In genomic region chr12:6672143-6672542, GRCh38 we compare ENCODE assay signal across 21 cellular contexts. TPM values are rescaled to one million over a fixed set of nuclear protein-coding genes. Genes with fewer than 3 reads are reported as not detected.
DNase-seq lines count a peak whose midpoint lies in the region; ATAC-seq lines count a peak whose summit lies in the region.
"Had no signal": no experiment of that assay in that cellular context is flagged by ENCODE, and none has a peak within 500 bp of the region (broad histone marks: within the 10 kb centered on the region; RNA-seq: fewer than 3 reads in every experiment).

No MANE protein-coding gene starts in this region.

- peak; percentile 13 for ATAC-seq in left ventricle myocardium superior
- ATAC-seq in right cardiac atrium, result no peak
- no peak for ATAC-seq in memory B cell (ENCODE audit: low read depth)
- ATAC-seq in stimulated activated effector memory CD8-positive, alpha-beta T cell treated with anti-CD3 and anti-CD28 coated beads, Interleukin-12 subunit alpha, Interleukin-12 subunit beta, amount 100 ng/mL, for 72 hours, result no peak
- no peak for ATAC-seq in HG02885 (IDR thresholded peaks at IDR 0.05; ENCODE audit: poor library complexity, unreplicated experiment)
- no peak for ATAC-seq in GM19397 (IDR thresholded peaks at IDR 0.05; ENCODE audit: unreplicated experiment)
- ATAC-seq: CD8-positive, alpha-beta T cell had no signal

- H3K27me3 ChIP-seq in right cardiac atrium (ENCODE audit: control insufficient read depth, insufficient read depth), result no peaks in the 10 kb centered on the region
- H3K27me3 ChIP-seq: BLaER1 had no signal

- intact Hi-C loops in left ventricle myocardium superior (cut with micrococcal nuclease), result no loop called here
- intact Hi-C loops in right cardiac atrium (cut with DNase I), result no loop called here

- no peak overlapping the region for H3K4me3 Mint-ChIP-seq in activated CD4-positive, alpha-beta T cell treated with anti-CD3 and anti-CD28 coated beads, Interleukin-2, amount 10 ng/mL, durations not matched to agents 7 days and 5 days
- no peak overlapping the region for H3K4me3 Mint-ChIP-seq in memory B cell
- no peak overlapping the region for H3K4me3 Mint-ChIP-seq in stimulated activated effector memory CD8-positive, alpha-beta T cell treated with anti-CD3 and anti-CD28 coated beads, Interleukin-12 subunit alpha, Interleukin-12 subunit beta, amount 100 ng/mL, for 72 hours
- H3K4me3 Mint-ChIP-seq: B cell; CD4-positive, CD25-positive, alpha-beta regulatory T cell; CD8-positive, alpha-beta T cell had no signal

- no peak for DNase-seq in activated CD4-positive, alpha-beta T cell treated with anti-CD3 and anti-CD28 coated beads, Interleukin-2, amount 10 ng/mL, durations not matched to agents 7 days and 5 days
- no peak for DNase-seq in activated CD4-positive, alpha-beta T cell treated with anti-CD3 and anti-CD28 coated beads, Interleukin-2, amount 50 U/mL, for 48 hours
- DNase-seq in left ventricle myocardium superior (no peak), right cardiac atrium (no peak), memory B cell (ENCODE audit: low spot score in 2 of 2) (no peak)
- DNase-seq in stimulated activated effector memory CD8-positive, alpha-beta T cell treated with anti-CD3 and anti-CD28 coated beads, Interleukin-12 subunit alpha, Interleukin-12 subunit beta, amount 100 ng/mL, for 72 hours (ENCODE audit: low spot score in 2 of 2), result no peak
- DNase-seq: Caco-2; CD4-positive, CD25-positive, alpha-beta regulatory T cell; CD8-positive, alpha-beta T cell; DMS153; DND-41; GM23248; H7; HCEC 1CT had no signal

- no peaks in the 10 kb centered on the region for H3K4me1 Mint-ChIP-seq in activated CD4-positive, alpha-beta T cell treated with anti-CD3 and anti-CD28 coated beads, Interleukin-2, amount 10 ng/mL, durations not matched to agents 7 days and 5 days
- H3K4me1 Mint-ChIP-seq in memory B cell, result peaks cover 2% of the 10 kb centered on the region
- no peaks in the 10 kb centered on the region for H3K4me1 Mint-ChIP-seq in stimulated activated effector memory CD8-positive, alpha-beta T cell treated with anti-CD3 and anti-CD28 coated beads, Interleukin-12 subunit alpha, Interleukin-12 subunit beta, amount 100 ng/mL, for 72 hours

- no peak overlapping the region for H3K4me3 ChIP-seq in right cardiac atrium (ENCODE audit: low read length)
- H3K4me3 ChIP-seq: BLaER1, GM23248 had no signal

- H3K27ac ChIP-seq in right cardiac atrium (ENCODE audit: low read length), result no peak overlapping the region
- H3K27ac ChIP-seq: 22Rv1, BLaER1, C4-2B, GM23248 had no signal

- H3K36me3 Mint-ChIP-seq in activated CD4-positive, alpha-beta T cell treated with anti-CD3 and anti-CD28 coated beads, Interleukin-2, amount 10 ng/mL, durations not matched to agents 7 days and 5 days (ENCODE audit: low read depth), result peaks cover 78% of the 10 kb centered on the region
- H3K36me3 Mint-ChIP-seq in memory B cell, result peaks cover 41% of the 10 kb centered on the region
- peaks cover 100% of the 10 kb centered on the region for H3K36me3 Mint-ChIP-seq in stimulated activated effector memory CD8-positive, alpha-beta T cell treated with anti-CD3 and anti-CD28 coated beads, Interleukin-12 subunit alpha, Interleukin-12 subunit beta, amount 100 ng/mL, for 72 hours

- WGBS in right cardiac atrium, result 86% methylated on average over 18 of the region's 18 CpGs

- H3K4me1 ChIP-seq in right cardiac atrium (ENCODE audit: control insufficient read depth, insufficient read depth, low read length), result no peaks in the 10 kb centered on the region
- H3K4me1 ChIP-seq: BLaER1, Caco-2 had no signal

- no peaks in the 10 kb centered on the region for H3K9me3 Mint-ChIP-seq in activated CD4-positive, alpha-beta T cell treated with anti-CD3 and anti-CD28 coated beads, Interleukin-2, amount 10 ng/mL, durations not matched to agents 7 days and 5 days
- no peaks in the 10 kb centered on the region for H3K9me3 Mint-ChIP-seq in memory B cell
- no peaks in the 10 kb centered on the region for H3K9me3 Mint-ChIP-seq in stimulated activated effector memory CD8-positive, alpha-beta T cell treated with anti-CD3 and anti-CD28 coated beads, Interleukin-12 subunit alpha, Interleukin-12 subunit beta, amount 100 ng/mL, for 72 hours
- H3K9me3 Mint-ChIP-seq: CD8-positive, alpha-beta T cell had no signal

- H3K9me3 ChIP-seq in right cardiac atrium (ENCODE audit: control insufficient read depth, low read length), result no peaks in the 10 kb centered on the region
- H3K9me3 ChIP-seq: BLaER1, Caco-2 had no signal

- CTCF ChIA-PET in activated CD4-positive, alpha-beta T cell treated with anti-CD3 and anti-CD28 coated beads, Interleukin-2, amount 10 ng/mL, durations not matched to agents 7 days and 5 days (lab: Charles Lee), result interaction anchor here (0.7 kb wide), 1 partner anchor 51 kb away, joined by 3 read pairs; no protein-coding TSS in a partner anchor

- peak overlapping the region; percentile 38 for H3K27ac Mint-ChIP-seq in activated CD4-positive, alpha-beta T cell treated with anti-CD3 and anti-CD28 coated beads, Interleukin-2, amount 10 ng/mL, durations not matched to agents 7 days and 5 days
- peak overlapping the region; percentile 60 for H3K27ac Mint-ChIP-seq in memory B cell
- H3K27ac Mint-ChIP-seq in stimulated activated effector memory CD8-positive, alpha-beta T cell treated with anti-CD3 and anti-CD28 coated beads, Interleukin-12 subunit alpha, Interleukin-12 subunit beta, amount 100 ng/mL, for 72 hours, result peak overlapping the region; percentile 79
- H3K27ac Mint-ChIP-seq: CD4-positive, CD25-positive, alpha-beta regulatory T cell had no signal

- H3K27me3 Mint-ChIP-seq in activated CD4-positive, alpha-beta T cell treated with anti-CD3 and anti-CD28 coated beads, Interleukin-2, amount 10 ng/mL, durations not matched to agents 7 days and 5 days, result no peaks in the 10 kb centered on the region
- no peaks in the 10 kb centered on the region for H3K27me3 Mint-ChIP-seq in memory B cell
- H3K27me3 Mint-ChIP-seq: B cell; CD4-positive, CD25-positive, alpha-beta regulatory T cell had no signal

- POLR2A ChIA-PET in activated CD4-positive, alpha-beta T cell treated with anti-CD3 and anti-CD28 coated beads, Interleukin-2, amount 10 ng/mL, durations not matched to agents 7 days and 5 days (lab: Charles Lee), result no interaction called here

RNA-seq across cellular contexts. Expression of gene ING4, which starts 9.2 kb away (rescaled TPM):
- 10 to 100 TPM; 33.7 to 40.2 TPM for total RNA-seq in activated CD4-positive, alpha-beta T cell treated with anti-CD3 and anti-CD28 coated beads, Interleukin-2, amount 10 ng/mL, durations not matched to agents 7 days and 5 days
- total RNA-seq in left ventricle myocardium superior (30.1 TPM), right cardiac atrium (10 to 100 TPM; 18.3 to 31.2 (median 30.2) TPM)
- 27.0 TPM for polyA plus RNA-seq in right cardiac atrium

RNA-seq across cellular contexts. Expression of gene ZNF384, which starts 17.0 kb away (rescaled TPM):
- total RNA-seq in activated CD4-positive, alpha-beta T cell treated with anti-CD3 and anti-CD28 coated beads, Interleukin-2, amount 10 ng/mL, durations not matched to agents 7 days and 5 days, result 10 to 100 TPM; 90.9 to 95.4 TPM
- total RNA-seq in left ventricle myocardium superior (31.8 TPM), right cardiac atrium (10 to 100 TPM; 32.9 to 35.0 (median 33.8) TPM)
- polyA plus RNA-seq in right cardiac atrium, result 23.5 TPM

RNA-seq across cellular contexts. Expression of gene ACRBP, which starts 24.9 kb away (rescaled TPM):
- 1 to 10 TPM; 1.6 to 2.6 TPM for total RNA-seq in activated CD4-positive, alpha-beta T cell treated with anti-CD3 and anti-CD28 coated beads, Interleukin-2, amount 10 ng/mL, durations not matched to agents 7 days and 5 days
- total RNA-seq in left ventricle myocardium superior (2.2 TPM), right cardiac atrium (1 to 10 TPM; 1.0 to 2.1 (median 1.1) TPM)
- polyA plus RNA-seq in right cardiac atrium, result 0.50 TPM
- total RNA-seq: GM23248 had no signal
- polyA plus RNA-seq: GM23248 had no signal

RNA-seq across cellular contexts. Expression of gene PIANP, which starts 28.5 kb away (rescaled TPM):
- not detected for total RNA-seq in activated CD4-positive, alpha-beta T cell treated with anti-CD3 and anti-CD28 coated beads, Interleukin-2, amount 10 ng/mL, durations not matched to agents 7 days and 5 days
- total RNA-seq in left ventricle myocardium superior (0.25 TPM), right cardiac atrium (under 1 TPM in 3 of 4 donors, not detected in 1; 0.29 to 0.99 (median 0.80) TPM)
- polyA plus RNA-seq in right cardiac atrium, result 0.18 TPM
- total RNA-seq: CD4-positive, CD25-positive, alpha-beta regulatory T cell had no signal

RNA-seq across cellular contexts. Expression of gene LPAR5, which starts 36.4 kb away (rescaled TPM):
- 1 to 10 TPM; 6.2 to 6.6 TPM for total RNA-seq in activated CD4-positive, alpha-beta T cell treated with anti-CD3 and anti-CD28 coated beads, Interleukin-2, amount 10 ng/mL, durations not matched to agents 7 days and 5 days
- total RNA-seq in left ventricle myocardium superior (8.6 TPM), right cardiac atrium (1 to 10 TPM; 1.1 to 2.6 (median 2.0) TPM)
- polyA plus RNA-seq in right cardiac atrium, result 0.86 TPM
- total RNA-seq: GM23248, H7 had no signal
- polyA plus RNA-seq: AG04450, GM23248 had no signal
